ENCODE assay signal across 6 cellular contexts in the genomic region with DNA sequence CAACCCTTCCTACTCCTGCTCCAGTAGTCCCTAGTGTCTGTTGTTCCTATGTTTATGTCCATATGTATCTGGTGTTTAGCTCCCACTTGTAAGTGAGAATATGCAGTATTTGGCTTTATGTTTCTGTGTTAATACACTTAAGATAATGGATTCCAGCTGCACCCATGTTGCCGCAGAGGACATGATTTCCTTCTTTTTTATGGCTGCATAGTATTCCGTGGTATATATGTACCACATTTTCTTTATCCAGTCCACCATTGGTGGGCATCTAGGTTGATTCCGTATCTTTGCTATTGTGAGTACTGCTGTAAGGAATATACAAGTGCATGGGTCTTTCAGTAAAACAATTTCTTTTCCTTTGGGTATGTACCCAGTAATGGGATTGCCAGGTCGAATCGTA.
"Had no signal": no experiment of that assay in that cellular context is flagged by ENCODE, and none has a peak within 500 bp of the region (broad histone marks: within the 10 kb centered on the region; RNA-seq: fewer than 3 reads in every experiment).

No MANE protein-coding gene starts in this region.

- H3K4me3 ChIP-seq: GM12878 had no signal

- ATAC-seq: GM12878 had no signal

- FAIRE-seq: G401.6, GM12878, GM12891, GM18507, GM19239 had no signal

- DNase-seq: GF-D8 had no signal
